In genomic region chr4:170027181-170027829, GRCh38 we compare ENCODE assay signal across 1 cellular context.
TF ChIP-seq lines count a peak whose summit lies in the region.

No MANE protein-coding gene starts in this region.

TF ChIP-seq in A549, 52 proteins besides CTCF, POLR2A, EP300 and RAD21 (continued from another document):
- TF ChIP-seq NFE2L2 (conservative IDR thresholded peaks at IDR 0.05; ENCODE audit: low read length) (no peak), MAZ (IDR thresholded peaks at IDR 0.05; ENCODE audit: borderline replicate concordance, low read depth, low read length) (0 out of 2 replicates have a peak, but pooled peaks have one; percentile 21), CBX8 (IDR thresholded peaks at IDR 0.05) (no peak), CHD2 (IDR thresholded peaks at IDR 0.05; ENCODE audit: low read length, partially characterized antibody) (no peak), NPAS2 (CRISPR knock-in tag; IDR thresholded peaks at IDR 0.05; ENCODE audit: borderline replicate concordance) (no peak), HES2 (IDR thresholded peaks at IDR 0.05) (no peak)
